Comparison of ENCODE assay signal across 22 cellular contexts in genomic region chr3:67897686-67898336, GRCh38.
DNase-seq lines count a peak whose midpoint lies in the region; ATAC-seq, FAIRE-seq and TF ChIP-seq lines count a peak whose summit lies in the region.
"Had no signal": no experiment of that assay in that cellular context is flagged by ENCODE, and none has a peak within 500 bp of the region (broad histone marks: within the 10 kb centered on the region; RNA-seq: fewer than 3 reads in every experiment).

No MANE protein-coding gene starts in this region.

- H3K4me1 Mint-ChIP-seq in GM23338 (no peaks in the 10 kb centered on the region), naive B cell (peaks cover 10 to 23% (median 12%) of the 10 kb centered on the region in 3 donors)
- H3K4me1 Mint-ChIP-seq in activated CD8-positive, alpha-beta T cell treated with anti-CD3 and anti-CD28 coated beads for 36 hours (ENCODE audit: low read depth) = no peaks in the 10 kb centered on the region

- in situ Hi-C loops in HepG2 (cut with HindIII; ENCODE audit: extremely low pct_ligation_motif_present, low pct_unique_long_range_greater_than_20kb) = no loop called here

- no peak for FAIRE-seq in HepG2 (lab: Jason Lieb, UNC)
- FAIRE-seq: G401.6, GM12892, K562 had no signal

- H3K9me2 ChIP-seq in GM23338 (ENCODE audit: insufficient read depth) (no peaks in the 10 kb centered on the region), OCI-LY7 (ENCODE audit: insufficient read depth, low read length) (no peaks in the 10 kb centered on the region)

- H3K4me1 ChIP-seq in BLaER1 = peaks cover 97% of the 10 kb centered on the region
- H3K4me1 ChIP-seq in GM23338 (ENCODE audit: insufficient read depth) = no peaks in the 10 kb centered on the region
- H3K4me1 ChIP-seq in OCI-LY7 (ENCODE audit: insufficient read depth, low read length, poor library complexity, severe bottlenecking) = peaks cover 73% of the 10 kb centered on the region
- H3K4me1 ChIP-seq in HepG2 (ENCODE audit: insufficient read depth, low read length) = peaks cover 6% of the 10 kb centered on the region; the same call in 1 of the 2 replicates

- H3K9me3 ChIP-seq in BLaER1 (no peaks in the 10 kb centered on the region), OCI-LY7 (ENCODE audit: low read length) (peaks cover 25% of the 10 kb centered on the region; the same call in 1 of the 2 replicates), HepG2 (ENCODE audit: low read length) (no peaks in the 10 kb centered on the region)

- no peak for TF ChIP-seq RAD21 in HepG2 (CRISPR knock-in tag; IDR thresholded peaks at IDR 0.05)

- H3K4me2 ChIP-seq in BLaER1 (peak overlapping the region; percentile 76), GM23338 (no peak overlapping the region), OCI-LY7 (ENCODE audit: low read length) (peak overlapping the region; percentile 71), HepG2 (ENCODE audit: low read depth, low read length) (no peak overlapping the region)

- H3K4me3 Mint-ChIP-seq in GM23338 = no peak overlapping the region
- H3K4me3 Mint-ChIP-seq in naive B cell = peak overlapping the region in 3 of 8 donors; percentile 7 to 57 (median 29)
- no peak overlapping the region for H3K4me3 Mint-ChIP-seq in activated CD8-positive, alpha-beta T cell treated with anti-CD3 and anti-CD28 coated beads for 36 hours
- H3K4me3 Mint-ChIP-seq: CD4-positive, CD25-positive, alpha-beta regulatory T cell had no signal

- H3K27ac Mint-ChIP-seq in GM23338 (no peak overlapping the region), naive B cell (peak overlapping the region in 4 of 6 donors; percentile 0 to 34 (median 18))
- no peak overlapping the region for H3K27ac Mint-ChIP-seq in activated CD8-positive, alpha-beta T cell treated with anti-CD3 and anti-CD28 coated beads for 36 hours
- H3K27ac Mint-ChIP-seq: CD4-positive, CD25-positive, alpha-beta regulatory T cell had no signal

- no peak for ATAC-seq in GM23338
- ATAC-seq in naive B cell (ENCODE audit: low read depth in 2 of 2) = peak; percentile 56 to 67
- ATAC-seq in activated CD8-positive, alpha-beta T cell treated with anti-CD3 and anti-CD28 coated beads for 36 hours = no peak
- ATAC-seq in GM21825 (IDR thresholded peaks at IDR 0.05; ENCODE audit: unreplicated experiment) = no peak
- no peak for ATAC-seq in HepG2
- no peak for ATAC-seq in GM21786 (IDR thresholded peaks at IDR 0.05; ENCODE audit: unreplicated experiment)
- ATAC-seq: K562 had no signal

- H4K20me1 ChIP-seq in BLaER1 (no peaks in the 10 kb centered on the region), GM23338 (replicated peaks; ENCODE audit: insufficient read depth) (no peaks in the 10 kb centered on the region), OCI-LY7 (ENCODE audit: insufficient read depth, low read length) (no peaks in the 10 kb centered on the region), HepG2 (ENCODE audit: insufficient read depth, low read length) (no peaks in the 10 kb centered on the region)

- peak overlapping the region; percentile 83 for H3K27ac ChIP-seq in BLaER1
- no peak overlapping the region for H3K27ac ChIP-seq in GM23338 (ENCODE audit: low read depth)
- H3K27ac ChIP-seq in OCI-LY7 (ENCODE audit: low read depth, low read length, poor library complexity, severe bottlenecking) = peak overlapping the region; percentile 99
- H3K27ac ChIP-seq in HepG2 (ENCODE audit: extremely low read length, insufficient read depth, low read length) = no peak overlapping the region

- H3K4me3 ChIP-seq in BLaER1 (peak overlapping the region; percentile 9; the same call in 1 of the 2 replicates), GM23338 (no peak overlapping the region), OCI-LY7 (ENCODE audit: low read depth, low read length, poor library complexity, severe bottlenecking) (peak overlapping the region; percentile 42), HepG2 (replicated peaks in 1 of 3; ENCODE audit: insufficient read depth in 1 of 3, low read depth in 2 of 3, low read length in 3 of 3) (no peak overlapping the region)
- H3K4me3 ChIP-seq: K562 had no signal

- no TSS peak for BruUV-seq in OCI-LY7 (replicated peaks; lab: Mats Ljungman, UMichigan)
- no TSS peak for BruUV-seq in HepG2 (replicated peaks; lab: Mats Ljungman, UMichigan)

- TF ChIP-seq POLR2A in HepG2 (IDR thresholded peaks at IDR 0.05; ENCODE audit: insufficient read depth in 1 of 2, low read depth in 2 of 2, low read length in 2 of 2) = no peak

- POLR2A ChIA-PET in OCI-LY7 (lab: Charles Lee) = interaction anchor here (0.6 to 1.3 kb wide), 5 partner anchors 9 to 940 kb away, joined by 3 to 7 read pairs (median 3); no protein-coding TSS in a partner anchor
- POLR2A ChIA-PET in activated CD8-positive, alpha-beta T cell treated with anti-CD3 and anti-CD28 coated beads for 36 hours (lab: Charles Lee) = no interaction called here
- POLR2A ChIA-PET in HepG2 (lab: Yijun Ruan, JAX) = no interaction called here

- TF ChIP-seq EP300 in HepG2 (IDR thresholded peaks at IDR 0.05; ENCODE audit: low read depth in 2 of 2, low read length in 2 of 2) (no peak), HepG2 (CRISPR knock-in tag; IDR thresholded peaks at IDR 0.05; ENCODE audit: borderline replicate concordance) (no peak)

- H2AFZ ChIP-seq in GM23338 = 0 out of 2 replicates have a peak overlapping the region, but pooled peaks have one; percentile 28
- peak overlapping the region; percentile 81 for H2AFZ ChIP-seq in OCI-LY7 (ENCODE audit: low read length)
- no peak overlapping the region for H2AFZ ChIP-seq in HepG2 (ENCODE audit: low read length)

- intact Hi-C loops in OCI-LY7 (cut with micrococcal nuclease; ENCODE audit: unreplicated experiment) = loop anchor here (5.0 kb wide), 2 partner anchors 114 to 216 kb away; no protein-coding TSS in a partner anchor
- intact Hi-C loops in activated CD8-positive, alpha-beta T cell treated with anti-CD3 and anti-CD28 coated beads for 36 hours (cut with micrococcal nuclease) = no loop called here
- intact Hi-C loops in HepG2 (cut with micrococcal nuclease; ENCODE audit: unreplicated experiment) = no loop called here

- H3K36me3 ChIP-seq in BLaER1 (no peaks in the 10 kb centered on the region), GM23338 (ENCODE audit: insufficient read depth) (no peaks in the 10 kb centered on the region), OCI-LY7 (ENCODE audit: insufficient read depth, low read length) (peaks cover 29% of the 10 kb centered on the region), HepG2 (replicated peaks in 1 of 2; ENCODE audit: control insufficient read depth in 1 of 2, insufficient read depth in 2 of 2, low read length in 2 of 2) (no peaks in the 10 kb centered on the region)

- H3F3A ChIP-seq in GM23338 (replicated peaks; ENCODE audit: low read depth) = no peaks in the 10 kb centered on the region

- H3K9me3 Mint-ChIP-seq in GM23338 (no peaks in the 10 kb centered on the region), naive B cell (no peaks in the 10 kb centered on the region)
- no peaks in the 10 kb centered on the region for H3K9me3 Mint-ChIP-seq in activated CD8-positive, alpha-beta T cell treated with anti-CD3 and anti-CD28 coated beads for 36 hours
- H3K9me3 Mint-ChIP-seq: CD4-positive, CD25-positive, alpha-beta regulatory T cell had no signal

- peak overlapping the region; percentile 67 for H3K9ac ChIP-seq in BLaER1
- H3K9ac ChIP-seq in HepG2 (ENCODE audit: insufficient read depth, low read depth, low read length) = no peak overlapping the region

- 29% methylated on average over 12 of the region's 12 CpGs for WGBS in HepG2 (ENCODE audit: low lambda C conversion rate)

- H3K79me2 ChIP-seq in GM23338 (replicated peaks; ENCODE audit: insufficient read depth) = no peaks in the 10 kb centered on the region
- no peaks in the 10 kb centered on the region for H3K79me2 ChIP-seq in OCI-LY7 (ENCODE audit: insufficient read depth, low read depth, low read length)
- H3K79me2 ChIP-seq in HepG2 (ENCODE audit: insufficient read depth, low read length) = no peaks in the 10 kb centered on the region

- H3K36me3 Mint-ChIP-seq in GM23338 (ENCODE audit: low read depth) (no peaks in the 10 kb centered on the region), naive B cell (no peaks in the 10 kb centered on the region)
- H3K36me3 Mint-ChIP-seq in activated CD8-positive, alpha-beta T cell treated with anti-CD3 and anti-CD28 coated beads for 36 hours (ENCODE audit: low read depth) = no peaks in the 10 kb centered on the region
- H3K36me3 Mint-ChIP-seq: CD4-positive, CD25-positive, alpha-beta regulatory T cell had no signal

- TF ChIP-seq CTCF in GM23338 (conservative IDR thresholded peaks at IDR 0.05; ENCODE audit: low read depth in 2 of 2) (no peak), OCI-LY7 (conservative IDR thresholded peaks at IDR 0.05; ENCODE audit: low read length) (no peak), HepG2 (CRISPR knock-in tag; IDR thresholded peaks at IDR 0.05) (no peak)
- TF ChIP-seq CTCF in activated CD8-positive, alpha-beta T cell treated with anti-CD3 and anti-CD28 coated beads for 36 hours (IDR thresholded peaks at IDR 0.05) = no peak

- H3K27me3 ChIP-seq in BLaER1 = no peaks in the 10 kb centered on the region
- no peaks in the 10 kb centered on the region for H3K27me3 ChIP-seq in GM23338 (ENCODE audit: insufficient read depth)
- H3K27me3 ChIP-seq in HepG2 (ENCODE audit: control insufficient read depth in 1 of 2, insufficient read depth in 2 of 2, low read length in 2 of 2) = no peaks in the 10 kb centered on the region

- H3K27me3 Mint-ChIP-seq in GM23338 (ENCODE audit: insufficient read depth, low read depth, poor library complexity) = no peaks in the 10 kb centered on the region
- H3K27me3 Mint-ChIP-seq in naive B cell = peaks cover 0 to 7% (median 3%) of the 10 kb centered on the region in 3 donors
- no peaks in the 10 kb centered on the region for H3K27me3 Mint-ChIP-seq in activated CD8-positive, alpha-beta T cell treated with anti-CD3 and anti-CD28 coated beads for 36 hours

- DNase-seq in GM23338 (ENCODE audit: low spot score) = no peak
- DNase-seq in OCI-LY7 (ENCODE audit: low spot score) = peak; percentile 95
- DNase-seq in naive B cell = peak; percentile 5
- no peak for DNase-seq in activated CD8-positive, alpha-beta T cell treated with anti-CD3 and anti-CD28 coated beads for 36 hours
- no peak for DNase-seq in HepG2 (ENCODE audit: low spot score)
- DNase-seq: AML-193; CD4-positive, CD25-positive, alpha-beta regulatory T cell; COR-L47; DMS 273 treated with DMSO at 0.1 percent for 48 hours; DMS79 treated with DMSO at 0.1 percent for 48 hours; NCI-H1092; NCI-H1436; NCI-H1930; NCI-H226; NCI-H524; SHP77 had no signal

- CTCF ChIA-PET in OCI-LY7 (lab: Charles Lee; ENCODE audit: unreplicated experiment) (no interaction called here), HepG2 (lab: Yijun Ruan, JAX; ENCODE audit: low intra/inter-chr PET ratio, low total read pairs) (no interaction called here)
- CTCF ChIA-PET in activated CD8-positive, alpha-beta T cell treated with anti-CD3 and anti-CD28 coated beads for 36 hours (lab: Charles Lee) = no interaction called here

TF ChIP-seq in GM23338, 12 proteins besides CTCF, POLR2A, EP300 and RAD21:
- TF ChIP-seq JUNB (IDR thresholded peaks at IDR 0.05; ENCODE audit: unreplicated experiment) (no peak), EZH2phosphoT487 (IDR thresholded peaks at IDR 0.05; ENCODE audit: unreplicated experiment) (no peak)

TF ChIP-seq in HepG2, 621 proteins besides CTCF, POLR2A, EP300 and RAD21 (continues in another document):
- TF ChIP-seq ZNF224 (CRISPR knock-in tag; IDR thresholded peaks at IDR 0.05) = no peak
- TF ChIP-seq ZNF329 (CRISPR knock-in tag; IDR thresholded peaks at IDR 0.05; ENCODE audit: low read depth) = no peak
- TF ChIP-seq ZMYM4 (CRISPR knock-in tag; IDR thresholded peaks at IDR 0.05) = no peak

Comparison
In these comparisons a context has a peak if more than half of its experiments do, and no peak if none do; other contexts are left out.
1. H3K27ac ChIP-seq: peak in BLaER1 (single experiment) and OCI-LY7 (single experiment); none in GM23338 (single experiment) and HepG2 (single experiment).
2. H3K4me2 ChIP-seq: peak in BLaER1 (single experiment) and OCI-LY7 (single experiment); none in GM23338 (single experiment) and HepG2 (single experiment).
3. H3K4me3 ChIP-seq: peak in BLaER1 (single experiment) and OCI-LY7 (single experiment); none in GM23338 (single experiment) and HepG2 (0 of 3).
4. ATAC-seq: peak in naive B cell (2 of 2); none in GM23338 (single experiment), activated CD8-positive, alpha-beta T cell treated with anti-CD3 and anti-CD28 coated beads for 36 hours (single experiment), GM21825 (single experiment), HepG2 (single experiment) and GM21786 (single experiment).
5. DNase-seq: peak in OCI-LY7 (single experiment) and naive B cell (single experiment); none in GM23338 (single experiment), activated CD8-positive, alpha-beta T cell treated with anti-CD3 and anti-CD28 coated beads for 36 hours (single experiment) and HepG2 (single experiment).
6. H3K27ac Mint-ChIP-seq: peak in naive B cell (4 of 6); none in GM23338 (single experiment) and activated CD8-positive, alpha-beta T cell treated with anti-CD3 and anti-CD28 coated beads for 36 hours (single experiment).